ENCODE assay signal across 15 cellular contexts in the genomic region with DNA sequence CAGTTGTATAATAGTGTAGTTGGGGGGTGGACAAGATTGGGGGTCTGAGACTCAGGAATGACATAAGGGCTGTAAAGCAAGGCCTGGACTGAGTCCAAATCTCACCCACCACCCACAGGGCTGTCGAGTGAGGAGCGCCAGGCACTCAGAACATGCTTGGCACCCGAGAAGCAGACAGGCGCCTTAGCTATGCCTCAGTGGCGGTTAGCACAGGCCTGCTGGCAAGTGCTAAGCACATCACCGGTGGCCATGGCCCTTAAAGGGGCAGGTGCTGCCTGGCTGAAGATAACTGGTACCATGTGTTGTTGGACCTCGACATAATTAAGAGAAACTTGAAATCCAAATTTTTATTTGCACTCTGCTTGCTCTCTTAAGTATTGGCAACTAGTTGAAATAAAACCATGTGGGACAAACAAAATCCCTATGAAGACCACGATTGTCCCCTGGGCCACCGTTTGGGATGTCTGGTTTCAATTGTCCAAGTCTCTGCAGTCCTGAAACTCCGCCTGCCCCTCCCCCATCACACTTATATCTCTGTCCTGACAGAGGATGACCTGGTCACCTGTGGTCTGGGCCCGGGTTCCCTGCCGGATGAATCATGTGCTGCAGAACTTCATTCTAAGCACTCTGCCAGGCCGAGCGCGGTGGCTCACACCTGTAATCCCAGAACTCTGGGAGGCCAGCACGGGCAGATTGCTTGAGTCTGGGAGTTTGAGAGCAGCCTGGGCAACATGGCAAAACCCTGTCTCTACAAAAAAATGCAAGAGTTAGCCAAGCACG.
A peak's percentile ranks its signal among the peaks of the same experiment; 100 is the strongest.
DNase-seq lines count a peak whose midpoint lies in the region; ATAC-seq, FAIRE-seq and TF ChIP-seq lines count a peak whose summit lies in the region.
"Had no signal": no experiment of that assay in that cellular context is flagged by ENCODE, and none has a peak within 500 bp of the region (broad histone marks: within the 10 kb centered on the region; RNA-seq: fewer than 3 reads in every experiment).

No MANE protein-coding gene starts in this region.

- no peak overlapping the region for H3K4me2 ChIP-seq in K562 (ENCODE audit: insufficient read depth, low read length)
- H3K4me2 ChIP-seq: A549; BLaER1 treated with 17β-estradiol and CSF1 and Interleukin-3, amounts not matched to agents 10 nM and 100 nM had no signal

- intact Hi-C loops in K562 (cut with micrococcal nuclease), result no loop called here
- intact Hi-C loops in mucosa of descending colon (cut with DNase I, micrococcal nuclease), result no loop called here
- intact Hi-C loops in vagina (cut with DNase I), result no loop called here

- BruUV-seq in K562 (replicated peaks; lab: Mats Ljungman, UMichigan), result no TSS peak

- H3K4me3 ChIP-seq in K562 (no peak overlapping the region), mucosa of descending colon (no peak overlapping the region), vagina (no peak overlapping the region)
- H3K4me3 ChIP-seq: A549; BLaER1 treated with 17β-estradiol and CSF1 and Interleukin-3, amounts not matched to agents 10 nM and 100 nM had no signal

- H3K9ac ChIP-seq in K562 (ENCODE audit: insufficient read depth in 1 of 2, low read depth in 2 of 2, low read length in 2 of 2), result no peak overlapping the region
- H3K9ac ChIP-seq: BLaER1 treated with 17β-estradiol and CSF1 and Interleukin-3, amounts not matched to agents 10 nM and 100 nM had no signal

- H3K9me1 ChIP-seq in K562 (ENCODE audit: control insufficient read depth, insufficient read depth, low read length), result peaks cover 2% of the 10 kb centered on the region

- peaks cover 33% of the 10 kb centered on the region for H4K20me1 ChIP-seq in K562 (replicated peaks; ENCODE audit: control insufficient read depth, insufficient read depth, low read length)
- H4K20me1 ChIP-seq: BLaER1 treated with 17β-estradiol and CSF1 and Interleukin-3, amounts not matched to agents 10 nM and 100 nM had no signal

- H3K27ac ChIP-seq in K562 (ENCODE audit: extremely low read depth, low read depth, low read length), result no peak overlapping the region
- no peak overlapping the region for H3K27ac ChIP-seq in vagina
- H3K27ac ChIP-seq: A549; BLaER1 treated with 17β-estradiol and CSF1 and Interleukin-3, amounts not matched to agents 10 nM and 100 nM had no signal

- no peaks in the 10 kb centered on the region for H3K79me2 ChIP-seq in K562 (ENCODE audit: control insufficient read depth, insufficient read depth, low read length)

- H3K36me3 ChIP-seq in K562 (ENCODE audit: control insufficient read depth, insufficient read depth, low read length) (no peaks in the 10 kb centered on the region), mucosa of descending colon (ENCODE audit: low read depth) (no peaks in the 10 kb centered on the region), vagina (no peaks in the 10 kb centered on the region)
- H3K36me3 ChIP-seq: BLaER1 treated with 17β-estradiol and CSF1 and Interleukin-3, amounts not matched to agents 10 nM and 100 nM had no signal

- ATAC-seq in K562, result peak; percentile 32; the same call in 1 of the 3 replicates
- peak; percentile 1 for ATAC-seq in mucosa of descending colon
- no peak for ATAC-seq in HG02852 (IDR thresholded peaks at IDR 0.05; ENCODE audit: unreplicated experiment)
- ATAC-seq: A549 had no signal

- POLR2A ChIA-PET in K562 (lab: Yijun Ruan, JAX), result no interaction called here

- CTCF ChIA-PET in K562 (lab: Yijun Ruan, JAX; ENCODE audit: low intra/inter-chr PET ratio), result no interaction called here

- no peak overlapping the region for H2AFZ ChIP-seq in K562 (ENCODE audit: low read depth, low read length)

- H3K27me3 ChIP-seq in K562 (ENCODE audit: control insufficient read depth in 2 of 2, insufficient read depth in 2 of 2, low read length in 2 of 2), result peaks cover 21 to 66% of the 10 kb centered on the region in 2 experiments
- H3K27me3 ChIP-seq in vagina, result no peaks in the 10 kb centered on the region
- H3K27me3 ChIP-seq: BLaER1 treated with 17β-estradiol and CSF1 and Interleukin-3, amounts not matched to agents 10 nM and 100 nM had no signal

- DNase-seq in DMS79 (lab: John Stamatoyannopoulos, UW) (peak; percentile 44), M059J (ENCODE audit: low read depth) (peak; percentile 24), K562 (ENCODE audit: extremely low read depth in 1 of 4, low spot score in 3 of 4) (peak; percentile 36 to 58 (median 50)), mucosa of descending colon (peak in 1 of 3 donors; percentile 57), vagina (ENCODE audit: extremely low spot score in 2 of 2) (no peak), NCI-H510A treated with DMSO at 0.1 percent for 48 hours (lab: John Stamatoyannopoulos, UW) (no peak)
- no peak for DNase-seq in effector CD8-positive, alpha-beta T cell (lab: John Stamatoyannopoulos, UW)
- DNase-seq: H9, NCI-H2029 treated with DMSO at 0.1 percent for 48 hours, NCI-H524 treated with DMSO at 0.1 percent for 48 hours, RPMI8226, SIG-M5 had no signal

- WGBS in K562 (ENCODE audit: insufficient coverage, low coverage, missing lambda C conversion rate), result under 1% methylated on average over 17 of the region's 17 CpGs

- TF ChIP-seq POLR2A in K562 (conservative IDR thresholded peaks at IDR 0.05) (no peak), vagina (IDR thresholded peaks at IDR 0.05) (no peak)

- FAIRE-seq in K562 (lab: Jason Lieb, UNC), result no peak
- FAIRE-seq: A549 had no signal

- in situ Hi-C loops in K562 (cut with MboI), result no loop called here

- TF ChIP-seq EP300 in K562 (IDR thresholded peaks at IDR 0.05; ENCODE audit: low read length), result no peak

- TF ChIP-seq CTCF in K562 (IDR thresholded peaks at IDR 0.05 in 2 of 3, conservative IDR thresholded peaks at IDR 0.05 in 1 of 3; ENCODE audit: insufficient read depth in 2 of 3, low read depth in 1 of 3, low read length in 3 of 3) (no peak), mucosa of descending colon (IDR thresholded peaks at IDR 0.05) (no peak), vagina (IDR thresholded peaks at IDR 0.05) (no peak)

- H3K4me1 ChIP-seq in K562 (replicated peaks in 1 of 2; ENCODE audit: control insufficient read depth in 2 of 2, insufficient read depth in 2 of 2, low read length in 2 of 2) (no peaks in the 10 kb centered on the region; a peak in 2 of 5 replicates), mucosa of descending colon (ENCODE audit: low read depth) (peaks cover 45% of the 10 kb centered on the region), vagina (peaks cover 14% of the 10 kb centered on the region)
- H3K4me1 ChIP-seq: A549 had no signal

- no peaks in the 10 kb centered on the region for H3K9me3 ChIP-seq in K562 (replicated peaks; ENCODE audit: control insufficient read depth, insufficient read depth, low read depth, low read length)
- H3K9me3 ChIP-seq in mucosa of descending colon, result no peaks in the 10 kb centered on the region
- H3K9me3 ChIP-seq in vagina, result no peaks in the 10 kb centered on the region
- H3K9me3 ChIP-seq: A549; BLaER1 treated with 17β-estradiol and CSF1 and Interleukin-3, amounts not matched to agents 10 nM and 100 nM had no signal

- no peak for TF ChIP-seq RAD21 in K562 (CRISPR knock-in tag; conservative IDR thresholded peaks at IDR 0.05 in 1 of 2, IDR thresholded peaks at IDR 0.05 in 1 of 2)

TF ChIP-seq in K562, 482 proteins besides CTCF, POLR2A, EP300 and RAD21 (continues in another document):
- TF ChIP-seq, protein P1, sequence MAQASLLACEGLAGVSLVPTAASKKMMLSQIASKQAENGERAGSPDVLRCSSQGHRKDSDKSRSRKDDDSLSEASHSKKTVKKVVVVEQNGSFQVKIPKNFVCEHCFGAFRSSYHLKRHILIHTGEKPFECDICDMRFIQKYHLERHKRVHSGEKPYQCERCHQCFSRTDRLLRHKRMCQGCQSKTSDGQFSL (CRISPR knock-in tag; IDR thresholded peaks at IDR 0.05), result no peak
- TF ChIP-seq, protein P1 (tag; IDR thresholded peaks at IDR 0.05), result no peak
- TF ChIP-seq ZNF23 (CRISPR knock-in tag; IDR thresholded peaks at IDR 0.05), result no peak
- TF ChIP-seq ZNF217 (CRISPR knock-in tag; IDR thresholded peaks at IDR 0.05), result no peak
- TF ChIP-seq CBFA2T3 (IDR thresholded peaks at IDR 0.05), result peak; percentile 50
- 0 out of 2 replicates have a peak, but pooled peaks have one; percentile 11 for TF ChIP-seq TEAD4 (IDR thresholded peaks at IDR 0.05; ENCODE audit: low read length)
- no peak for TF ChIP-seq TEAD4 (CRISPR knock-in tag; IDR thresholded peaks at IDR 0.05; ENCODE audit: borderline replicate concordance)
- TF ChIP-seq CCNT2 (IDR thresholded peaks at IDR 0.05; ENCODE audit: borderline replicate concordance, extremely low read depth, insufficient read length, low read depth, low read length), result no peak
- no peak for TF ChIP-seq ZEB2 (IDR thresholded peaks at IDR 0.05)
- TF ChIP-seq, protein P2, sequence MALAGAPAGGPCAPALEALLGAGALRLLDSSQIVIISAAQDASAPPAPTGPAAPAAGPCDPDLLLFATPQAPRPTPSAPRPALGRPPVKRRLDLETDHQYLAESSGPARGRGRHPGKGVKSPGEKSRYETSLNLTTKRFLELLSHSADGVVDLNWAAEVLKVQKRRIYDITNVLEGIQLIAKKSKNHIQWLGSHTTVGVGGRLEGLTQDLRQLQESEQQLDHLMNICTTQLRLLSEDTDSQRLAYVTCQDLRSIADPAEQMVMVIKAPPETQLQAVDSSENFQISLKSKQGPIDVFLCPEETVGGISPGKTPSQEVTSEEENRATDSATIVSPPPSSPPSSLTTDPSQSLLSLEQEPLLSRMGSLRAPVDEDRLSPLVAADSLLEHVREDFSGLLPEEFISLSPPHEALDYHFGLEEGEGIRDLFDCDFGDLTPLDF (CRISPR knock-in tag; IDR thresholded peaks at IDR 0.05), result no peak
- TF ChIP-seq CBFA2T2 (conservative IDR thresholded peaks at IDR 0.05), result peak; percentile 29
- no peak for TF ChIP-seq RBFOX2 (IDR thresholded peaks at IDR 0.05; ENCODE audit: low read depth, low read length)
- TF ChIP-seq, protein P3, sequence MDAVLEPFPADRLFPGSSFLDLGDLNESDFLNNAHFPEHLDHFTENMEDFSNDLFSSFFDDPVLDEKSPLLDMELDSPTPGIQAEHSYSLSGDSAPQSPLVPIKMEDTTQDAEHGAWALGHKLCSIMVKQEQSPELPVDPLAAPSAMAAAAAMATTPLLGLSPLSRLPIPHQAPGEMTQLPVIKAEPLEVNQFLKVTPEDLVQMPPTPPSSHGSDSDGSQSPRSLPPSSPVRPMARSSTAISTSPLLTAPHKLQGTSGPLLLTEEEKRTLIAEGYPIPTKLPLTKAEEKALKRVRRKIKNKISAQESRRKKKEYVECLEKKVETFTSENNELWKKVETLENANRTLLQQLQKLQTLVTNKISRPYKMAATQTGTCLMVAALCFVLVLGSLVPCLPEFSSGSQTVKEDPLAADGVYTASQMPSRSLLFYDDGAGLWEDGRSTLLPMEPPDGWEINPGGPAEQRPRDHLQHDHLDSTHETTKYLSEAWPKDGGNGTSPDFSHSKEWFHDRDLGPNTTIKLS (IDR thresholded peaks at IDR 0.05; ENCODE audit: borderline replicate concordance, low read depth), result no peak

Comparison
In these comparisons a context has a peak if more than half of its experiments do, and no peak if none do; other contexts are left out.
1. DNase-seq: peak in DMS79 (single experiment), M059J (single experiment) and K562 (4 of 4); none in vagina (0 of 2), NCI-H510A treated with DMSO at 0.1 percent for 48 hours (single experiment) and effector CD8-positive, alpha-beta T cell (single experiment).